ENCODE assay signal across 9 cellular contexts in the genomic region with DNA sequence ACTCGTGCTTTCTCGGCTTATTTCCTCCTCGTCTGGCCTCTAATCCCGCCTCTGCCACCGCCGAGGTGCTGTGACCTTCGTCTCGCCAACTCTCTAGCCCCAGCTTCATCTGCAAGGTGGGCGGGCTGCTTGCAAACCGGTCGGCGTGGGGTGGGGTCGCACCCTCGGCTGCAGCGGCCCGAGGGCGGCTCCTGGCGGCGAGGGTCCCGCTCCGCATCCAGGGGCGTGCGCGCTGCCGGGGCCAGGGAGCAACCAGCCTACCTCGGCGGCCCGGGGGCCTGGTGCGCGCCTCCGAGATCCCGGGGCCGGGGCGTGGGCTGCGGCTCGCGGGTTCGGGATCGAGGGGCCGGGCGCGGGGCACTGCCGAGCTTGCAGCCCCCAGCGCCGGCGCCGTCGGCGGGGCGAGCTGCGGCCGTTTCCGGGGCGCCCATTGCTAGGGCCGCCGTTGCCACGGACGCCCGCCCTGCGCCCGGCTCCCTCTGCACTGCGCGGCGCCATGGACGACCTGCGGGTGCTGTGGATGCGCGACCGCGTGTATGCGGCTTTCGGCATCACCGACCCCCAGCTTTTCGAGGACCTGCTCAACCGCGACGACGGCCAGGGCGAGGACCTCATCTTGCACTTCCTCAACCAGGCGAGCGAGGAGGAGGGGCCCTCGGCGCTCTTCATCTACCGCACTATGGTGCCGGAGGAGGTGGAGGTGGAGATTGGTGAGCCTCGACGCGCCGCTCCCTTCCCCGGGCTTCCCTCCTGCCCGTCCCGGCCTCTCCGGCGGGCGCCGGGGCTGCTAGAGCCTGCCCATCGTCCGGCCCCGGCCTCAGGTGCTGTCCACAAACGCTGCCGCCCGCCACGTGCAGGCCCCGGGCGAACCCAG. TPM values are rescaled to one million over a fixed set of nuclear protein-coding genes. Genes with fewer than 3 reads are reported as not detected.
A peak's percentile ranks its signal among the peaks of the same experiment; 100 is the strongest.
DNase-seq lines count a peak whose midpoint lies in the region; ATAC-seq and TF ChIP-seq lines count a peak whose summit lies in the region.
"Had no signal": no experiment of that assay in that cellular context is flagged by ENCODE, and none has a peak within 500 bp of the region (broad histone marks: within the 10 kb centered on the region; RNA-seq: fewer than 3 reads in every experiment).

A gene with protein sequence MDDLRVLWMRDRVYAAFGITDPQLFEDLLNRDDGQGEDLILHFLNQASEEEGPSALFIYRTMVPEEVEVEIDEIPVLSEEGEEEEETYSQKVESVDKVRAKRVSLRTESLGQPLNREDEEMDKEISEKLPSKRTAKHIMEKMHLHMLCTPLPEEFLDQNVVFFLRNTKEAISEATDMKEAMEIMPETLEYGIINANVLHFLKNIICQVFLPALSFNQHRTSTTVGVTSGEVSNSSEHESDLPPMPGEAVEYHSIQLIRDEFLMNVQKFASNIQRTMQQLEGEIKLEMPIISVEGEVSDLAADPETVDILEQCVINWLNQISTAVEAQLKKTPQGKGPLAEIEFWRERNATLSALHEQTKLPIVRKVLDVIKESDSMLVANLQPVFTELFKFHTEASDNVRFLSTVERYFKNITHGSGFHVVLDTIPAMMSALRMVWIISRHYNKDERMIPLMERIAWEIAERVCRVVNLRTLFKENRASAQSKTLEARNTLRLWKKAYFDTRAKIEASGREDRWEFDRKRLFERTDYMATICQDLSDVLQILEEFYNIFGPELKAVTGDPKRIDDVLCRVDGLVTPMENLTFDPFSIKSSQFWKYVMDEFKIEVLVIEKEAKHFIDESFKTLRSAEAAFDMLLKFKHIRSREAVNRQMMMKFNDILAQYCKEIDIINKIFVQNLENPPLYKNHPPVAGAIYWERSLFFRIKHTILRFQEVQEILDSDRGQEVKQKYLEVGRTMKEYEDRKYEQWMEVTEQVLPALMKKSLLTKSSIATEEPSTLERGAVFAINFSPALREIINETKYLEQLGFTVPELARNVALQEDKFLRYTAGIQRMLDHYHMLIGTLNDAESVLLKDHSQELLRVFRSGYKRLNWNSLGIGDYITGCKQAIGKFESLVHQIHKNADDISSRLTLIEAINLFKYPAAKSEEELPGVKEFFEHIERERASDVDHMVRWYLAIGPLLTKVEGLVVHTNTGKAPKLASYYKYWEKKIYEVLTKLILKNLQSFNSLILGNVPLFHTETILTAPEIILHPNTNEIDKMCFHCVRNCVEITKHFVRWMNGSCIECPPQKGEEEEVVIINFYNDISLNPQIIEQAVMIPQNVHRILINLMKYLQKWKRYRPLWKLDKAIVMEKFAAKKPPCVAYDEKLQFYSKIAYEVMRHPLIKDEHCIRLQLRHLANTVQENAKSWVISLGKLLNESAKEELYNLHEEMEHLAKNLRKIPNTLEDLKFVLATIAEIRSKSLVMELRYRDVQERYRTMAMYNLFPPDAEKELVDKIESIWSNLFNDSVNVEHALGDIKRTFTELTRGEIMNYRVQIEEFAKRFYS (N-terminal part only) (plus strand): TSS at position 461 of the 874 bp plus-strand sequence. CDS start 36 bp downstream, at position 497.

- no peak for DNase-seq in AG04449 (ENCODE audit: low read depth, low spot score)
- DNase-seq in WTC11 (ENCODE audit: low spot score), result peak; percentile 84
- DNase-seq in dorsolateral prefrontal cortex, result no peak

- POLR2A ChIA-PET in AG04449 (lab: Yijun Ruan, JAX), result no interaction called here
- POLR2A ChIA-PET in WTC11 (lab: Charles Lee), result interaction anchor here (0.6 kb wide), 1 partner anchor 1316 kb away, joined by 3 read pairs; no protein-coding TSS in a partner anchor

- ATAC-seq in GM18519 (IDR thresholded peaks at IDR 0.05; ENCODE audit: low FRiP score, unreplicated experiment), result peak; percentile 61
- ATAC-seq in HG03432 (IDR thresholded peaks at IDR 0.05; ENCODE audit: unreplicated experiment), result peak; percentile 84
- peak; percentile 81 for ATAC-seq in WTC11
- ATAC-seq in HG02571 (IDR thresholded peaks at IDR 0.05; ENCODE audit: unreplicated experiment), result no peak

- TF ChIP-seq CTCF in AG04449 (IDR thresholded peaks at IDR 0.05; ENCODE audit: insufficient read depth, low read length, missing control alignments) (peak; percentile 22), WTC11 (IDR thresholded peaks at IDR 0.05) (no peak), dorsolateral prefrontal cortex (IDR thresholded peaks at IDR 0.05 in 54 of 56, conservative IDR thresholded peaks at IDR 0.05 in 2 of 56; ENCODE audit: low read depth in 1 of 56, partially characterized antibody in 56 of 56) (no peak)

- WGBS in mesodermal cell (ENCODE audit: insufficient coverage in 2 of 2), 2 experiments, result 7 to 10% methylated on average over 62 to 94 of the region's 105 CpGs

- H3K27ac Mint-ChIP-seq in WTC11, result no peak within 1 kb of the TSS

- H3K4me1 Mint-ChIP-seq in WTC11, result peaks cover 13% of the 10 kb centered on the region

- H3K27me3 Mint-ChIP-seq in WTC11 (ENCODE audit: low read depth), result peaks cover 17% of the 10 kb centered on the region

- H3K27me3 ChIP-seq in dorsolateral prefrontal cortex (peaks cover 0 to 3% (median 0%) of the 10 kb centered on the region in 45 donors), subcutaneous abdominal adipose tissue (ENCODE audit: control insufficient read depth in 5 of 5, insufficient read depth in 4 of 5, low read length in 5 of 5) (peaks cover 3 to 17% (median 7%) of the 10 kb centered on the region in 5 donors)

- peaks cover 21% of the 10 kb centered on the region for H3K36me3 ChIP-seq in mesodermal cell (ENCODE audit: control insufficient read depth, insufficient read depth, low read length)
- H3K36me3 ChIP-seq in subcutaneous abdominal adipose tissue (ENCODE audit: control insufficient read depth in 5 of 5, insufficient read depth in 5 of 5, low read length in 5 of 5), result peaks cover 0 to 5% (median 2%) of the 10 kb centered on the region in 5 donors

- no peaks in the 10 kb centered on the region for H3K9me3 ChIP-seq in mesodermal cell (ENCODE audit: control insufficient read depth, low read length)
- no peaks in the 10 kb centered on the region for H3K9me3 ChIP-seq in subcutaneous abdominal adipose tissue (ENCODE audit: control insufficient read depth in 5 of 5, low read length in 5 of 5)

- H3K4me1 ChIP-seq in mesodermal cell (ENCODE audit: control insufficient read depth, insufficient read depth, low read length, poor library complexity, severe bottlenecking) (no peaks in the 10 kb centered on the region), subcutaneous abdominal adipose tissue (ENCODE audit: control insufficient read depth in 5 of 5, insufficient read depth in 5 of 5, low read length in 5 of 5) (peaks cover 0 to 16% (median 15%) of the 10 kb centered on the region in 5 donors)

- CTCF ChIA-PET in AG04449 (lab: Yijun Ruan, JAX) (interaction anchor here (2.0 kb wide), 1 partner anchor 221 kb away, joined by 6 read pairs; no protein-coding TSS in a partner anchor), WTC11 (lab: Charles Lee) (interaction anchor here (0.6 to 1.7 kb wide), 18 partner anchors 10 to 222 kb away, joined by 3 to 11 read pairs (median 3); a partner anchor contains a TSS)

- peak within 1 kb of the TSS; percentile 57 for H3K4me3 ChIP-seq in AG04449 (ENCODE audit: low read depth, low read length)
- peak within 1 kb of the TSS in 41 of 59 donors; percentile 5 to 58 (median 35) for H3K4me3 ChIP-seq in dorsolateral prefrontal cortex
- peak within 1 kb of the TSS; percentile 38 for H3K4me3 ChIP-seq in mesodermal cell (ENCODE audit: extremely low read depth, insufficient read depth, low read length, poor library complexity, severe bottlenecking)
- H3K4me3 ChIP-seq in subcutaneous abdominal adipose tissue (ENCODE audit: low read depth in 1 of 5, low read length in 5 of 5), result peak within 1 kb of the TSS; percentile 52 to 73 (median 57)

- no peak within 1 kb of the TSS for H3K9ac ChIP-seq in subcutaneous abdominal adipose tissue (ENCODE audit: low read length in 5 of 5)

- H3K4me3 Mint-ChIP-seq in WTC11, result peak within 1 kb of the TSS; percentile 80

- H3K36me3 Mint-ChIP-seq in WTC11, result peaks cover 11% of the 10 kb centered on the region

- intact Hi-C loops in dorsolateral prefrontal cortex (cut with DNase I), result no loop called here

- H3K27ac ChIP-seq in dorsolateral prefrontal cortex, result no peak within 1 kb of the TSS
- H3K27ac ChIP-seq in mesodermal cell (ENCODE audit: low read depth, low read length, severe bottlenecking), result no peak within 1 kb of the TSS
- no peak within 1 kb of the TSS for H3K27ac ChIP-seq in subcutaneous abdominal adipose tissue (ENCODE audit: low read depth, low read length)

- H3K9me3 Mint-ChIP-seq in WTC11, result no peaks in the 10 kb centered on the region

TF ChIP-seq in WTC11, 78 proteins besides CTCF, POLR2A, EP300 and RAD21 (continues in another document):
- TF ChIP-seq NR2C2 (CRISPR knock-in tag; IDR thresholded peaks at IDR 0.05), result no peak
- TF ChIP-seq, protein P1, sequence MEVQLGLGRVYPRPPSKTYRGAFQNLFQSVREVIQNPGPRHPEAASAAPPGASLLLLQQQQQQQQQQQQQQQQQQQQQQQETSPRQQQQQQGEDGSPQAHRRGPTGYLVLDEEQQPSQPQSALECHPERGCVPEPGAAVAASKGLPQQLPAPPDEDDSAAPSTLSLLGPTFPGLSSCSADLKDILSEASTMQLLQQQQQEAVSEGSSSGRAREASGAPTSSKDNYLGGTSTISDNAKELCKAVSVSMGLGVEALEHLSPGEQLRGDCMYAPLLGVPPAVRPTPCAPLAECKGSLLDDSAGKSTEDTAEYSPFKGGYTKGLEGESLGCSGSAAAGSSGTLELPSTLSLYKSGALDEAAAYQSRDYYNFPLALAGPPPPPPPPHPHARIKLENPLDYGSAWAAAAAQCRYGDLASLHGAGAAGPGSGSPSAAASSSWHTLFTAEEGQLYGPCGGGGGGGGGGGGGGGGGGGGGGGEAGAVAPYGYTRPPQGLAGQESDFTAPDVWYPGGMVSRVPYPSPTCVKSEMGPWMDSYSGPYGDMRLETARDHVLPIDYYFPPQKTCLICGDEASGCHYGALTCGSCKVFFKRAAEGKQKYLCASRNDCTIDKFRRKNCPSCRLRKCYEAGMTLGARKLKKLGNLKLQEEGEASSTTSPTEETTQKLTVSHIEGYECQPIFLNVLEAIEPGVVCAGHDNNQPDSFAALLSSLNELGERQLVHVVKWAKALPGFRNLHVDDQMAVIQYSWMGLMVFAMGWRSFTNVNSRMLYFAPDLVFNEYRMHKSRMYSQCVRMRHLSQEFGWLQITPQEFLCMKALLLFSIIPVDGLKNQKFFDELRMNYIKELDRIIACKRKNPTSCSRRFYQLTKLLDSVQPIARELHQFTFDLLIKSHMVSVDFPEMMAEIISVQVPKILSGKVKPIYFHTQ (CRISPR knock-in tag; IDR thresholded peaks at IDR 0.05), result no peak
- TF ChIP-seq ZNF317 (CRISPR knock-in tag; IDR thresholded peaks at IDR 0.05; ENCODE audit: borderline replicate concordance, low read depth), result no peak

RNA-seq across cellular contexts. Expression of the gene that starts here (rescaled TPM):
- 0.07 to 0.11 TPM (median 0.09 TPM) in 3 replicates for total RNA-seq in WTC11 (2021)
- total RNA-seq in dorsolateral prefrontal cortex, result 1 to 10 TPM in 116 of 120 experiments, under 1 TPM in 4; 0.79 to 7.0 (median 2.1) TPM
- 0.81 TPM for polyA plus RNA-seq in mesodermal cell (2013, experiment 1 of 2)
- polyA plus RNA-seq in mesodermal cell (2013, experiment 2 of 2), result 0.66 TPM
- total RNA-seq: glomerular endothelial cell had no signal

Comparison
In these comparisons a context has a peak if more than half of its experiments do, and no peak if none do; other contexts are left out.
1. Peak in DNase-seq and ATAC-seq in WTC11; RNA of the gene not detected or under 1 TPM.